ENCODE assay signal across 22 cellular contexts in genomic region chr20:58628491-58629212, GRCh38.
"Had no signal": no experiment of that assay in that cellular context is flagged by ENCODE, and none has a peak within 500 bp of the region (broad histone marks: within the 10 kb centered on the region; RNA-seq: fewer than 3 reads in every experiment).

No MANE protein-coding gene starts in this region.

- H3K27me3 Mint-ChIP-seq: activated B cell treated with CpG ODN at 0.5 μM for 24 hours; activated CD8-positive, alpha-beta T cell treated with anti-CD3 and anti-CD28 coated beads for 36 hours had no signal

- H3K27me3 ChIP-seq: esophagus muscularis mucosa, stomach, upper lobe of right lung had no signal

- H3K9me3 ChIP-seq: esophagus muscularis mucosa, left ventricle myocardium inferior, mucosa of descending colon, prostate gland, spleen, stomach, thoracic aorta, upper lobe of right lung had no signal

- H3K4me1 ChIP-seq: left ventricle myocardium inferior, prostate gland, upper lobe of right lung had no signal

- H3K4me3 ChIP-seq: esophagus muscularis mucosa, left ventricle myocardium inferior, mucosa of descending colon, prostate gland, spleen, stomach, thoracic aorta, upper lobe of right lung had no signal

- ATAC-seq: activated CD8-positive, alpha-beta T cell treated with anti-CD3 and anti-CD28 coated beads for 36 hours; activated naive CD4-positive, alpha-beta T cell treated with anti-CD3 and anti-CD28 coated beads, Interleukin-2, amount 50 U/mL, for 72 hours; activated T-cell treated with anti-CD3 and anti-CD28 coated beads, Interleukin-2, amount 50 U/mL, for 4 hours; mucosa of descending colon; natural killer cell; right cardiac atrium; upper lobe of right lung had no signal

- FAIRE-seq: colon, endometrium had no signal

- DNase-seq: activated B cell treated with CpG ODN at 0.5 μM for 24 hours; activated CD4-positive, alpha-beta T cell treated with anti-CD3 and anti-CD28 coated beads for 48 hours; activated CD8-positive, alpha-beta T cell treated with anti-CD3 and anti-CD28 coated beads for 36 hours; activated effector memory CD4-positive, alpha-beta T cell treated with Interleukin-2 at 50 U/mL for 16 hours; activated T-cell treated with anti-CD3 and anti-CD28 coated beads, Interleukin-2, amount 50 U/mL, for 4 hours; caudate nucleus; hippocampal formation; left ventricle myocardium inferior; mucosa of descending colon; natural killer cell; occipital lobe; right cardiac atrium; spleen; stomach; T-helper 2 cell; upper lobe of right lung had no signal

- H3K36me3 ChIP-seq: esophagus muscularis mucosa, left ventricle myocardium inferior, prostate gland, spleen, stomach, thoracic aorta, upper lobe of right lung had no signal

- H3K9me3 Mint-ChIP-seq: activated B cell treated with CpG ODN at 0.5 μM for 24 hours; activated CD8-positive, alpha-beta T cell treated with anti-CD3 and anti-CD28 coated beads for 36 hours; activated naive CD4-positive, alpha-beta T cell treated with anti-CD3 and anti-CD28 coated beads, Interleukin-2, amount 50 U/mL, for 72 hours; activated T-cell treated with anti-CD3 and anti-CD28 coated beads, Interleukin-2, amount 50 U/mL, for 4 hours; natural killer cell had no signal

- H3K27ac Mint-ChIP-seq: activated B cell treated with CpG ODN at 0.5 μM for 24 hours; activated CD8-positive, alpha-beta T cell treated with anti-CD3 and anti-CD28 coated beads for 36 hours; natural killer cell had no signal

- H3K27ac ChIP-seq: esophagus muscularis mucosa, left ventricle myocardium inferior, prostate gland, spleen, stomach, thoracic aorta, upper lobe of right lung had no signal

- H3K36me3 Mint-ChIP-seq: activated naive CD4-positive, alpha-beta T cell treated with anti-CD3 and anti-CD28 coated beads, Interleukin-2, amount 50 U/mL, for 72 hours; natural killer cell had no signal

- H3K4me3 Mint-ChIP-seq: activated B cell treated with CpG ODN at 0.5 μM for 24 hours; activated CD8-positive, alpha-beta T cell treated with anti-CD3 and anti-CD28 coated beads for 36 hours; activated T-cell treated with anti-CD3 and anti-CD28 coated beads, Interleukin-2, amount 50 U/mL, for 4 hours; natural killer cell had no signal
